Comparison of ENCODE assay signal across 19 cellular contexts in the genomic region with DNA sequence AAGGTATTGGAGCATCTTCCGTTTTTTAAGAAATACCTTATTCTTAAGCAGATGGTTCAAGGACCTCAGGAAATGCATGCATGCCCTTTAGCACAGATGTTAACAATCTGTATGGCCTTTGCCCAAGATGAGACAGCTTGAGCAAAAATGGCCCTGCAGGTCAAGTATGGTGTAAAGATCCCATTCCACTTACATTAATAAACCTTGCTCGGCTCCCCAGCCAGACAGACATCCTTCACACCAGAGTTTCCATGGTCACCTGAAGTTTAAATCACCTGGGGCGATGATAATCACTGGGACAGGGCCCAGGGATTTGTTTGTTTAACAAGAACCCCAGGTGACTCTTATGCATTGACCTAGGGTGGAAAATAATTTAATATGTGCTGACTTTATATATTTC.
"Had no signal": no experiment of that assay in that cellular context is flagged by ENCODE, and none has a peak within 500 bp of the region (broad histone marks: within the 10 kb centered on the region; RNA-seq: fewer than 3 reads in every experiment).

No MANE protein-coding gene starts in this region.

- ATAC-seq: foreskin keratinocyte; naive thymus-derived CD8-positive, alpha-beta T cell; sciatic nerve; stimulated activated memory B cell treated with anti-CD40 and anti-IgM and Interleukin-4, amounts not matched to agents 10 μg/mL and 1 μg/mL and 100 μg/mL, for 72 hours had no signal

- H2AFZ ChIP-seq: hepatocyte, neural progenitor cell had no signal

- H3K27ac ChIP-seq: foreskin keratinocyte, hepatocyte, left ventricle myocardium inferior, neural progenitor cell, stomach, suprapubic skin, tibial nerve, uterus had no signal

- H3K36me3 ChIP-seq: left ventricle myocardium inferior, neural progenitor cell, stomach, suprapubic skin, tibial nerve, uterus had no signal

- H3K4me3 ChIP-seq: hepatocyte, left ventricle myocardium inferior, neural progenitor cell, smooth muscle cell, stomach, suprapubic skin, tibial nerve, uterus had no signal

- H3K4me2 ChIP-seq: hepatocyte, neural progenitor cell, smooth muscle cell had no signal

- H3K27me3 ChIP-seq: hepatocyte, neural progenitor cell, stomach, suprapubic skin, tibial nerve, uterus had no signal

- H3K9me3 ChIP-seq: left ventricle myocardium inferior, stomach, suprapubic skin, tibial nerve, uterus had no signal

- H3K79me2 ChIP-seq: hepatocyte had no signal

- H3K4me1 ChIP-seq: foreskin keratinocyte, left ventricle myocardium inferior, stomach, suprapubic skin, tibial nerve, uterus had no signal

- H3K9ac ChIP-seq: neural progenitor cell had no signal

- DNase-seq: activated CD4-positive, alpha-beta T cell treated with anti-CD3 and anti-CD28 coated beads for 1 hour; activated gamma-delta T cell treated with Interleukin-2 at 50 U/mL for 16 hours; activated T-cell treated with anti-CD3 and anti-CD28 coated beads, Interleukin-2, amount 50 U/mL, for 1 hour; caudate nucleus; effector CD4-positive, alpha-beta T cell; foreskin keratinocyte; left ventricle myocardium inferior; naive thymus-derived CD8-positive, alpha-beta T cell; posterior cingulate gyrus; stimulated activated CD4-positive, alpha-beta T cell treated with anti-CD3 and anti-CD28 coated beads, Interleukin-15, amount 100 ng/mL, for 24 hours; stomach; uterus had no signal
